Comparison of ENCODE assay signal across 14 cellular contexts in genomic region chr11:121456816-121457431, GRCh38. TPM values are rescaled to one million over a fixed set of nuclear protein-coding genes. Genes with fewer than 3 reads are reported as not detected.
DNase-seq lines count a peak whose midpoint lies in the region; ATAC-seq and TF ChIP-seq lines count a peak whose summit lies in the region.
"Had no signal": no experiment of that assay in that cellular context is flagged by ENCODE, and none has a peak within 500 bp of the region (broad histone marks: within the 10 kb centered on the region; RNA-seq: fewer than 3 reads in every experiment).

No MANE protein-coding gene starts in this region.

- H3K27ac ChIP-seq in breast epithelium = peak overlapping the region; percentile 65 to 71
- no peak overlapping the region for H3K27ac ChIP-seq in mammary epithelial cell (ENCODE audit: insufficient read depth, low read depth, low read length)
- H3K27ac ChIP-seq: transverse colon had no signal

- WGBS in mammary epithelial cell (ENCODE audit: low coverage, missing lambda C conversion rate) = 80% methylated on average over 11 of the region's 11 CpGs

- H3K4me1 ChIP-seq in breast epithelium (no peaks in the 10 kb centered on the region), mammary epithelial cell (ENCODE audit: insufficient read depth, low read length) (peaks cover 3% of the 10 kb centered on the region)

- H3K36me3 Mint-ChIP-seq in activated CD4-positive, alpha-beta memory T cell treated with anti-CD3 and anti-CD28 coated beads for 36 hours = peaks cover 7% of the 10 kb centered on the region
- H3K36me3 Mint-ChIP-seq in effector memory CD8-positive, alpha-beta T cell (ENCODE audit: insufficient read depth) = peaks cover 25% of the 10 kb centered on the region

- BruUV-seq in mammary epithelial cell (replicated peaks; lab: Mats Ljungman, UMichigan) = no TSS peak

- no peak overlapping the region for H3K4me3 ChIP-seq in breast epithelium
- no peak overlapping the region for H3K4me3 ChIP-seq in mammary epithelial cell (replicated peaks in 1 of 3; ENCODE audit: insufficient read depth in 1 of 3, low read depth in 2 of 3, low read length in 3 of 3)
- H3K4me3 ChIP-seq: body of pancreas, transverse colon had no signal

- no peak for ATAC-seq in effector memory CD8-positive, alpha-beta T cell (replicated peaks)
- no peak for ATAC-seq in GM18873 (IDR thresholded peaks at IDR 0.05; ENCODE audit: low FRiP score, unreplicated experiment)
- no peak for ATAC-seq in omental fat pad (ENCODE audit: low FRiP score)
- ATAC-seq: activated T-cell treated with anti-CD3 and anti-CD28 coated beads, Interleukin-2, amount 50 U/mL, for 4 hours; body of pancreas; left lobe of liver had no signal

- no peak overlapping the region for H3K4me2 ChIP-seq in mammary epithelial cell (ENCODE audit: insufficient read depth, low read depth, low read length)

- TF ChIP-seq CTCF in breast epithelium (IDR thresholded peaks at IDR 0.05) (no peak), mammary epithelial cell (conservative IDR thresholded peaks at IDR 0.05 in 1 of 2, IDR thresholded peaks at IDR 0.05 in 1 of 2; ENCODE audit: extremely low read depth in 1 of 2, insufficient read depth in 1 of 2, low read depth in 1 of 2, low read length in 2 of 2) (no peak), omental fat pad (IDR thresholded peaks at IDR 0.05) (no peak)

- H4K20me1 ChIP-seq in mammary epithelial cell (ENCODE audit: insufficient read depth, low read length) = no peaks in the 10 kb centered on the region

- H3K4me3 Mint-ChIP-seq in activated CD4-positive, alpha-beta memory T cell treated with anti-CD3 and anti-CD28 coated beads for 36 hours = peak overlapping the region; percentile 27
- H3K4me3 Mint-ChIP-seq in effector memory CD8-positive, alpha-beta T cell = peak overlapping the region; percentile 18 to 41

- H3K27ac Mint-ChIP-seq in activated CD4-positive, alpha-beta memory T cell treated with anti-CD3 and anti-CD28 coated beads for 36 hours = peak overlapping the region; percentile 93
- H3K27ac Mint-ChIP-seq in effector memory CD8-positive, alpha-beta T cell = peak overlapping the region; percentile 95 to 98

- H3K9me3 ChIP-seq in breast epithelium (no peaks in the 10 kb centered on the region), mammary epithelial cell (replicated peaks; ENCODE audit: insufficient read depth, low read length) (no peaks in the 10 kb centered on the region)
- H3K9me3 ChIP-seq: body of pancreas, transverse colon had no signal

- no peak for TF ChIP-seq POLR2A in breast epithelium (IDR thresholded peaks at IDR 0.05)

- in situ Hi-C loops in mammary epithelial cell (cut with MboI; ENCODE audit: low sequenced_read_pairs in 2 of 2) = loop anchor here in 1 of 2 donors (10.0 to 25.0 kb wide), 4 partner anchors 88 to 705 kb away; no protein-coding TSS in a partner anchor

- no peaks in the 10 kb centered on the region for H3K36me3 ChIP-seq in breast epithelium
- H3K36me3 ChIP-seq in mammary epithelial cell (ENCODE audit: insufficient read depth, low read length) = no peaks in the 10 kb centered on the region
- H3K36me3 ChIP-seq: transverse colon had no signal

- H2AFZ ChIP-seq in mammary epithelial cell (ENCODE audit: low read depth, low read length) = no peak overlapping the region

- no peaks in the 10 kb centered on the region for H3K9me3 Mint-ChIP-seq in activated CD4-positive, alpha-beta memory T cell treated with anti-CD3 and anti-CD28 coated beads for 36 hours
- H3K9me3 Mint-ChIP-seq in effector memory CD8-positive, alpha-beta T cell = no peaks in the 10 kb centered on the region
- H3K9me3 Mint-ChIP-seq: activated T-cell treated with anti-CD3 and anti-CD28 coated beads, Interleukin-2, amount 50 U/mL, for 4 hours had no signal

- peaks cover 91% of the 10 kb centered on the region for H3K4me1 Mint-ChIP-seq in activated CD4-positive, alpha-beta memory T cell treated with anti-CD3 and anti-CD28 coated beads for 36 hours (ENCODE audit: low read depth)
- H3K4me1 Mint-ChIP-seq in effector memory CD8-positive, alpha-beta T cell (ENCODE audit: low read depth in 2 of 2) = peaks cover 72 to 90% of the 10 kb centered on the region in 2 donors

- dilution Hi-C loops in mammary epithelial cell (cut with HindIII; ENCODE audit: low sequenced_read_pairs) = no loop called here

- intact Hi-C loops in breast epithelium (cut with DNase I; ENCODE audit: low total_unique reads) (no loop called here), mammary epithelial cell (cut with micrococcal nuclease) (loop anchor here (10.0 kb wide), 1 partner anchor 748 kb away; no protein-coding TSS in a partner anchor)
- intact Hi-C loops in activated CD4-positive, alpha-beta memory T cell treated with anti-CD3 and anti-CD28 coated beads for 36 hours (cut with micrococcal nuclease) = no loop called here

- CTCF ChIA-PET in mammary epithelial cell (lab: Charles Lee; ENCODE audit: low non-redundant PET) = no interaction called here
- CTCF ChIA-PET in activated CD4-positive, alpha-beta memory T cell treated with anti-CD3 and anti-CD28 coated beads for 36 hours (lab: Charles Lee) = interaction anchor here (1.4 kb wide), 1 partner anchor 9 kb away, joined by 3 read pairs; no protein-coding TSS in a partner anchor

- peaks cover 9% of the 10 kb centered on the region for H3K79me2 ChIP-seq in mammary epithelial cell (ENCODE audit: insufficient read depth, low read length)

- POLR2A ChIA-PET in activated CD4-positive, alpha-beta memory T cell treated with anti-CD3 and anti-CD28 coated beads for 36 hours (lab: Charles Lee) = no interaction called here

- H3K27me3 ChIP-seq in breast epithelium = no peaks in the 10 kb centered on the region
- no peaks in the 10 kb centered on the region for H3K27me3 ChIP-seq in mammary epithelial cell (ENCODE audit: insufficient read depth, low read length)
- H3K27me3 ChIP-seq: body of pancreas, transverse colon had no signal

- DNase-seq in breast epithelium (ENCODE audit: low spot score in 2 of 2) (no peak), mammary epithelial cell (no peak), NOMO-1 treated with DMSO at 0.1 percent for 48 hours (lab: John Stamatoyannopoulos, UW; ENCODE audit: unreplicated experiment) (no peak), nucleus accumbens (lab: John Stamatoyannopoulos, UW) (no peak), omental fat pad (ENCODE audit: low spot score) (no peak)
- no peak for DNase-seq in activated CD4-positive, alpha-beta memory T cell treated with anti-CD3 and anti-CD28 coated beads for 36 hours
- no peak for DNase-seq in effector memory CD8-positive, alpha-beta T cell
- DNase-seq: activated T-cell treated with anti-CD3 and anti-CD28 coated beads, Interleukin-2, amount 50 U/mL, for 4 hours; body of pancreas; effector CD8-positive, alpha-beta T cell; NCI-H187; transverse colon had no signal

- no peaks in the 10 kb centered on the region for H3K27me3 Mint-ChIP-seq in activated CD4-positive, alpha-beta memory T cell treated with anti-CD3 and anti-CD28 coated beads for 36 hours
- no peaks in the 10 kb centered on the region for H3K27me3 Mint-ChIP-seq in effector memory CD8-positive, alpha-beta T cell

- H3K9ac ChIP-seq in mammary epithelial cell (ENCODE audit: insufficient read depth, low read length) = no peak overlapping the region

RNA-seq across cellular contexts. Expression of gene SORL1, which starts 4.8 kb away (rescaled TPM):
- total RNA-seq in breast epithelium = 10 to 100 TPM in 2 of 3 donors, 1 to 10 TPM in 1; 3.5 to 64.0 (median 50.8) TPM
- total RNA-seq in mammary epithelial cell = 10 to 100 TPM; 17.5 to 84.3 TPM
- 57.2 TPM for polyA plus RNA-seq in mammary epithelial cell
- 210 TPM for polyA minus RNA-seq in mammary epithelial cell
- 10 to 100 TPM; 48.1 to 49.3 TPM for total RNA-seq in activated CD4-positive, alpha-beta memory T cell treated with anti-CD3 and anti-CD28 coated beads for 36 hours
- total RNA-seq in omental fat pad = 10 to 100 TPM in 3 of 4 donors, 1 to 10 TPM in 1; 5.8 to 93.0 (median 11.1) TPM
